1 cellular context compared by ENCODE assay signal in the genomic region with DNA sequence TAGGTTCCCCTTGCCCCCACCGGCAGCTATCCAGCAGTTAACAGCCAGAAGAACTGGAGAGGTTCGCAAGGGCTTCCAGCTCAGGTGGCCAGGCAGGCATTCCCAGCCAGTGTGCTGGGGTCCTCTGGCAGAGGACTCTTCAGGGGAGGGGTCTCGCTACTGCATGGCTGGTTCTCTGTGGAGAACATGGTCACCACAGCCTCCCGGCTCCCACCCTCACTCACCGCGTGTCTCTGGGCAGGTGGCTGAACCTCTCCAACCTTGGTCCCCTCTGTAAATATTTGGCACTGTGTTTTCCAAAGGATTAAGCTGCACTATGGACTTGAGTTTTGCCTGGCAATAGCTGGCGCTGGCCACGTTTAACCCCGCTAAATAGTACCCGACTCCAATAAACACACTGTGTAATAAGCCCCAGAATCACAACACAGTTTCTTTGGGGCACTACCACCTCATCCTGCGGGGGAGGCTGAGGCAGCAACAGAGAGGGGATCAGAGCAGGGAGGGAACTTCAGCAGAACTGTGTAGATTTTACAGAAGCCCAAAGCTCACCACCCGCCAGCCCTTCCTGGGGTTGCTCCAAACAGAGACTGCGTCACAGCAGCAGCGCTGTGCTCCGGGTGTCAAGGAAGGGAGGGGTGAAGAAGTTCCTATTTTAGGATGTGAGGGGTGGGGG.
TF ChIP-seq lines count a peak whose summit lies in the region.

No MANE protein-coding gene starts in this region.

TF ChIP-seq in HepG2, 621 proteins besides CTCF, POLR2A, EP300 and RAD21 (continued from another document and continues in another):
- TF ChIP-seq, protein P1, sequence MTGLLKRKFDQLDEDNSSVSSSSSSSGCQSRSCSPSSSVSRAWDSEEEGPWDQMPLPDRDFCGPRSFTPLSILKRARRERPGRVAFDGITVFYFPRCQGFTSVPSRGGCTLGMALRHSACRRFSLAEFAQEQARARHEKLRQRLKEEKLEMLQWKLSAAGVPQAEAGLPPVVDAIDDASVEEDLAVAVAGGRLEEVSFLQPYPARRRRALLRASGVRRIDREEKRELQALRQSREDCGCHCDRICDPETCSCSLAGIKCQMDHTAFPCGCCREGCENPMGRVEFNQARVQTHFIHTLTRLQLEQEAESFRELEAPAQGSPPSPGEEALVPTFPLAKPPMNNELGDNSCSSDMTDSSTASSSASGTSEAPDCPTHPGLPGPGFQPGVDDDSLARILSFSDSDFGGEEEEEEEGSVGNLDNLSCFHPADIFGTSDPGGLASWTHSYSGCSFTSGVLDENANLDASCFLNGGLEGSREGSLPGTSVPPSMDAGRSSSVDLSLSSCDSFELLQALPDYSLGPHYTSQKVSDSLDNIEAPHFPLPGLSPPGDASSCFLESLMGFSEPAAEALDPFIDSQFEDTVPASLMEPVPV (CRISPR knock-in tag; IDR thresholded peaks at IDR 0.05), result no peak
- peak; percentile 59; the same call in 1 of the 2 replicates for TF ChIP-seq HOXA3 (CRISPR knock-in tag; IDR thresholded peaks at IDR 0.05)
- peak; percentile 61; the same call in 1 of the 2 replicates for TF ChIP-seq RXRA (CRISPR knock-in tag; IDR thresholded peaks at IDR 0.05)
- no peak for TF ChIP-seq KLF12 (CRISPR knock-in tag; IDR thresholded peaks at IDR 0.05; ENCODE audit: borderline replicate concordance)
- no peak for TF ChIP-seq ZNF44 (CRISPR knock-in tag; IDR thresholded peaks at IDR 0.05)
- TF ChIP-seq ZNF143 (CRISPR knock-in tag; IDR thresholded peaks at IDR 0.05), result no peak
- TF ChIP-seq ZNF207 (IDR thresholded peaks at IDR 0.05; ENCODE audit: borderline replicate concordance), result no peak
- TF ChIP-seq, protein P2, sequence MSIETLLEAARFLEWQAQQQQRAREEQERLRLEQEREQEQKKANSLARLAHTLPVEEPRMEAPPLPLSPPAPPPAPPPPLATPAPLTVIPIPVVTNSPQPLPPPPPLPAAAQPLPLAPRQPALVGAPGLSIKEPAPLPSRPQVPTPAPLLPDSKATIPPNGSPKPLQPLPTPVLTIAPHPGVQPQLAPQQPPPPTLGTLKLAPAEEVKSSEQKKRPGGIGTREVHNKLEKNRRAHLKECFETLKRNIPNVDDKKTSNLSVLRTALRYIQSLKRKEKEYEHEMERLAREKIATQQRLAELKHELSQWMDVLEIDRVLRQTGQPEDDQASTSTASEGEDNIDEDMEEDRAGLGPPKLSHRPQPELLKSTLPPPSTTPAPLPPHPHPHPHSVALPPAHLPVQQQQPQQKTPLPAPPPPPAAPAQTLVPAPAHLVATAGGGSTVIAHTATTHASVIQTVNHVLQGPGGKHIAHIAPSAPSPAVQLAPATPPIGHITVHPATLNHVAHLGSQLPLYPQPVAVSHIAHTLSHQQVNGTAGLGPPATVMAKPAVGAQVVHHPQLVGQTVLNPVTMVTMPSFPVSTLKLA (IDR thresholded peaks at IDR 0.05), result no peak
- TF ChIP-seq, protein P3, sequence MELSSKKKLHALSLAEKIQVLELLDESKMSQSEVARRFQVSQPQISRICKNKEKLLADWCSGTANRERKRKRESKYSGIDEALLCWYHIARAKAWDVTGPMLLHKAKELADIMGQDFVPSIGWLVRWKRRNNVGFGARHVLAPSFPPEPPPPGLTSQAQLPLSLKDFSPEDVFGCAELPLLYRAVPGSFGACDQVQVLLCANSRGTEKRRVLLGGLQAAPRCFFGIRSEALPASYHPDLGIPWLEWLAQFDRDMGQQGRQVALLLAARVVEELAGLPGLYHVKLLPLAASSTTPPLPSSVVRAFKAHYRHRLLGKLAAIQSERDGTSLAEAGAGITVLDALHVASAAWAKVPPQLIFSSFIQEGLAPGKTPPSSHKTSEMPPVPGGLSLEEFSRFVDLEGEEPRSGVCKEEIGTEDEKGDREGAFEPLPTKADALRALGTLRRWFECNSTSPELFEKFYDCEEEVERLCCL (CRISPR knock-in tag; IDR thresholded peaks at IDR 0.05; ENCODE audit: borderline replicate concordance), result no peak
- no peak for TF ChIP-seq SOX13 (IDR thresholded peaks at IDR 0.05)
- peak in 1 of 2 experiments; percentile 71; a peak in 2 of 4 replicates for TF ChIP-seq SOX13 (CRISPR knock-in tag; conservative IDR thresholded peaks at IDR 0.05 in 1 of 2, IDR thresholded peaks at IDR 0.05 in 1 of 2)
- no peak for TF ChIP-seq HOXA5 (CRISPR knock-in tag; IDR thresholded peaks at IDR 0.05)
- TF ChIP-seq ZNF737 (CRISPR knock-in tag; IDR thresholded peaks at IDR 0.05; ENCODE audit: borderline replicate concordance), result no peak
- peak; percentile 67 for TF ChIP-seq RARA (CRISPR knock-in tag; IDR thresholded peaks at IDR 0.05)
- no peak for TF ChIP-seq ZSCAN30 (CRISPR knock-in tag; IDR thresholded peaks at IDR 0.05)
- TF ChIP-seq, protein P4, sequence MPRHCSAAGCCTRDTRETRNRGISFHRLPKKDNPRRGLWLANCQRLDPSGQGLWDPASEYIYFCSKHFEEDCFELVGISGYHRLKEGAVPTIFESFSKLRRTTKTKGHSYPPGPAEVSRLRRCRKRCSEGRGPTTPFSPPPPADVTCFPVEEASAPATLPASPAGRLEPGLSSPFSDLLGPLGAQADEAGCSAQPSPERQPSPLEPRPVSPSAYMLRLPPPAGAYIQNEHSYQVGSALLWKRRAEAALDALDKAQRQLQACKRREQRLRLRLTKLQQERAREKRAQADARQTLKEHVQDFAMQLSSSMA (CRISPR knock-in tag; IDR thresholded peaks at IDR 0.05), result no peak
- TF ChIP-seq ZFP36L1 (CRISPR knock-in tag; IDR thresholded peaks at IDR 0.05), result no peak
- TF ChIP-seq, protein P5, sequence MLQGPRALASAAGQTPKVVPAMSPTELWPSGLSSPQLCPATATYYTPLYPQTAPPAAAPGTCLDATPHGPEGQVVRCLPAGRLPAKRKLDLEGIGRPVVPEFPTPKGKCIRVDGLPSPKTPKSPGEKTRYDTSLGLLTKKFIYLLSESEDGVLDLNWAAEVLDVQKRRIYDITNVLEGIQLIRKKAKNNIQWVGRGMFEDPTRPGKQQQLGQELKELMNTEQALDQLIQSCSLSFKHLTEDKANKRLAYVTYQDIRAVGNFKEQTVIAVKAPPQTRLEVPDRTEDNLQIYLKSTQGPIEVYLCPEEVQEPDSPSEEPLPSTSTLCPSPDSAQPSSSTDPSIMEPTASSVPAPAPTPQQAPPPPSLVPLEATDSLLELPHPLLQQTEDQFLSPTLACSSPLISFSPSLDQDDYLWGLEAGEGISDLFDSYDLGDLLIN (CRISPR knock-in tag; IDR thresholded peaks at IDR 0.05; ENCODE audit: borderline replicate concordance), result no peak
- no peak for TF ChIP-seq YEATS4 (CRISPR knock-in tag; IDR thresholded peaks at IDR 0.05; ENCODE audit: borderline replicate concordance)
- TF ChIP-seq IRF2 (CRISPR knock-in tag; IDR thresholded peaks at IDR 0.05), result no peak
- no peak for TF ChIP-seq ZNF879 (CRISPR knock-in tag; IDR thresholded peaks at IDR 0.05)
- TF ChIP-seq ZNF570 (CRISPR knock-in tag; IDR thresholded peaks at IDR 0.05; ENCODE audit: borderline replicate concordance), result no peak
- no peak for TF ChIP-seq EHMT2 (IDR thresholded peaks at IDR 0.05; ENCODE audit: borderline replicate concordance, low read depth, low read length)
- no peak for TF ChIP-seq PRMT3 (CRISPR knock-in tag; IDR thresholded peaks at IDR 0.05; ENCODE audit: borderline replicate concordance, low read depth)
- no peak for TF ChIP-seq MZF1 (CRISPR knock-in tag; IDR thresholded peaks at IDR 0.05; ENCODE audit: borderline replicate concordance)
- TF ChIP-seq JDP2 (CRISPR knock-in tag; IDR thresholded peaks at IDR 0.05; ENCODE audit: borderline replicate concordance), result no peak; the same call in 1 of the 2 replicates
- TF ChIP-seq, protein P6, sequence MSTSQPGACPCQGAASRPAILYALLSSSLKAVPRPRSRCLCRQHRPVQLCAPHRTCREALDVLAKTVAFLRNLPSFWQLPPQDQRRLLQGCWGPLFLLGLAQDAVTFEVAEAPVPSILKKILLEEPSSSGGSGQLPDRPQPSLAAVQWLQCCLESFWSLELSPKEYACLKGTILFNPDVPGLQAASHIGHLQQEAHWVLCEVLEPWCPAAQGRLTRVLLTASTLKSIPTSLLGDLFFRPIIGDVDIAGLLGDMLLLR (CRISPR knock-in tag; IDR thresholded peaks at IDR 0.05), result no peak
- TF ChIP-seq, protein P7, sequence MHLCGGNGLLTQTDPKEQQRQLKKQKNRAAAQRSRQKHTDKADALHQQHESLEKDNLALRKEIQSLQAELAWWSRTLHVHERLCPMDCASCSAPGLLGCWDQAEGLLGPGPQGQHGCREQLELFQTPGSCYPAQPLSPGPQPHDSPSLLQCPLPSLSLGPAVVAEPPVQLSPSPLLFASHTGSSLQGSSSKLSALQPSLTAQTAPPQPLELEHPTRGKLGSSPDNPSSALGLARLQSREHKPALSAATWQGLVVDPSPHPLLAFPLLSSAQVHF (CRISPR knock-in tag; IDR thresholded peaks at IDR 0.05), result no peak
- TF ChIP-seq, protein P8, sequence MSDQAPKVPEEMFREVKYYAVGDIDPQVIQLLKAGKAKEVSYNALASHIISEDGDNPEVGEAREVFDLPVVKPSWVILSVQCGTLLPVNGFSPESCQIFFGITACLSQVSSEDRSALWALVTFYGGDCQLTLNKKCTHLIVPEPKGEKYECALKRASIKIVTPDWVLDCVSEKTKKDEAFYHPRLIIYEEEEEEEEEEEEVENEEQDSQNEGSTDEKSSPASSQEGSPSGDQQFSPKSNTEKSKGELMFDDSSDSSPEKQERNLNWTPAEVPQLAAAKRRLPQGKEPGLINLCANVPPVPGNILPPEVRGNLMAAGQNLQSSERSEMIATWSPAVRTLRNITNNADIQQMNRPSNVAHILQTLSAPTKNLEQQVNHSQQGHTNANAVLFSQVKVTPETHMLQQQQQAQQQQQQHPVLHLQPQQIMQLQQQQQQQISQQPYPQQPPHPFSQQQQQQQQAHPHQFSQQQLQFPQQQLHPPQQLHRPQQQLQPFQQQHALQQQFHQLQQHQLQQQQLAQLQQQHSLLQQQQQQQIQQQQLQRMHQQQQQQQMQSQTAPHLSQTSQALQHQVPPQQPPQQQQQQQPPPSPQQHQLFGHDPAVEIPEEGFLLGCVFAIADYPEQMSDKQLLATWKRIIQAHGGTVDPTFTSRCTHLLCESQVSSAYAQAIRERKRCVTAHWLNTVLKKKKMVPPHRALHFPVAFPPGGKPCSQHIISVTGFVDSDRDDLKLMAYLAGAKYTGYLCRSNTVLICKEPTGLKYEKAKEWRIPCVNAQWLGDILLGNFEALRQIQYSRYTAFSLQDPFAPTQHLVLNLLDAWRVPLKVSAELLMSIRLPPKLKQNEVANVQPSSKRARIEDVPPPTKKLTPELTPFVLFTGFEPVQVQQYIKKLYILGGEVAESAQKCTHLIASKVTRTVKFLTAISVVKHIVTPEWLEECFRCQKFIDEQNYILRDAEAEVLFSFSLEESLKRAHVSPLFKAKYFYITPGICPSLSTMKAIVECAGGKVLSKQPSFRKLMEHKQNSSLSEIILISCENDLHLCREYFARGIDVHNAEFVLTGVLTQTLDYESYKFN (CRISPR knock-in tag; conservative IDR thresholded peaks at IDR 0.05), result peak; percentile 83
- no peak for TF ChIP-seq MYNN (CRISPR knock-in tag; IDR thresholded peaks at IDR 0.05; ENCODE audit: low read depth)
- no peak for TF ChIP-seq TGIF2 (CRISPR knock-in tag; IDR thresholded peaks at IDR 0.05)
- TF ChIP-seq ZNF589 (CRISPR knock-in tag; conservative IDR thresholded peaks at IDR 0.05), result no peak
- TF ChIP-seq ZSCAN20 (CRISPR knock-in tag; IDR thresholded peaks at IDR 0.05; ENCODE audit: borderline replicate concordance), result no peak
- TF ChIP-seq ZNF556 (CRISPR knock-in tag; IDR thresholded peaks at IDR 0.05; ENCODE audit: borderline replicate concordance), result no peak
- TF ChIP-seq SRSF4 (IDR thresholded peaks at IDR 0.05; ENCODE audit: low read depth, low read length, poor library complexity, severe bottlenecking), result no peak
- no peak for TF ChIP-seq NAIF1 (CRISPR knock-in tag; IDR thresholded peaks at IDR 0.05; ENCODE audit: borderline replicate concordance)
- TF ChIP-seq ARNTL (CRISPR knock-in tag; IDR thresholded peaks at IDR 0.05), result 0 out of 2 replicates have a peak, but pooled peaks have one; percentile 29
- TF ChIP-seq SRF (IDR thresholded peaks at IDR 0.05; ENCODE audit: low read depth, low read length), result no peak
- TF ChIP-seq, protein P9, sequence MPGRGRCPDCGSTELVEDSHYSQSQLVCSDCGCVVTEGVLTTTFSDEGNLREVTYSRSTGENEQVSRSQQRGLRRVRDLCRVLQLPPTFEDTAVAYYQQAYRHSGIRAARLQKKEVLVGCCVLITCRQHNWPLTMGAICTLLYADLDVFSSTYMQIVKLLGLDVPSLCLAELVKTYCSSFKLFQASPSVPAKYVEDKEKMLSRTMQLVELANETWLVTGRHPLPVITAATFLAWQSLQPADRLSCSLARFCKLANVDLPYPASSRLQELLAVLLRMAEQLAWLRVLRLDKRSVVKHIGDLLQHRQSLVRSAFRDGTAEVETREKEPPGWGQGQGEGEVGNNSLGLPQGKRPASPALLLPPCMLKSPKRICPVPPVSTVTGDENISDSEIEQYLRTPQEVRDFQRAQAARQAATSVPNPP (CRISPR knock-in tag; IDR thresholded peaks at IDR 0.05), result no peak
- TF ChIP-seq ZBTB7A (CRISPR knock-in tag; IDR thresholded peaks at IDR 0.05), result 0 out of 2 replicates have a peak, but pooled peaks have one; percentile 24
- no peak for TF ChIP-seq FOXJ3 (CRISPR knock-in tag; IDR thresholded peaks at IDR 0.05; ENCODE audit: borderline replicate concordance)
- no peak for TF ChIP-seq HNRNPUL1 (IDR thresholded peaks at IDR 0.05; ENCODE audit: low read depth, low read length)
- TF ChIP-seq ZNF878 (CRISPR knock-in tag; IDR thresholded peaks at IDR 0.05), result no peak
- no peak for TF ChIP-seq EEA1 (CRISPR knock-in tag; IDR thresholded peaks at IDR 0.05; ENCODE audit: borderline replicate concordance)
- TF ChIP-seq HNRNPH1 (optimal IDR thresholded peaks at IDR 0.05; ENCODE audit: low read depth, low read length), result no peak
- no peak for TF ChIP-seq ZNF121 (CRISPR knock-in tag; IDR thresholded peaks at IDR 0.05)
- peak; percentile 41; the same call in 1 of the 2 replicates for TF ChIP-seq SOX5 (CRISPR knock-in tag; IDR thresholded peaks at IDR 0.05; ENCODE audit: borderline replicate concordance)
- TF ChIP-seq ZMYM4 (CRISPR knock-in tag; IDR thresholded peaks at IDR 0.05), result no peak
- peak; percentile 65 for TF ChIP-seq GATAD2A (CRISPR knock-in tag; IDR thresholded peaks at IDR 0.05)
- TF ChIP-seq, protein P10, sequence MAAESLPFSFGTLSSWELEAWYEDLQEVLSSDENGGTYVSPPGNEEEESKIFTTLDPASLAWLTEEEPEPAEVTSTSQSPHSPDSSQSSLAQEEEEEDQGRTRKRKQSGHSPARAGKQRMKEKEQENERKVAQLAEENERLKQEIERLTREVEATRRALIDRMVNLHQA (CRISPR knock-in tag; IDR thresholded peaks at IDR 0.05), result no peak
- no peak for TF ChIP-seq KLF9 (CRISPR knock-in tag; IDR thresholded peaks at IDR 0.05; ENCODE audit: low read depth)
- TF ChIP-seq ZNF782 (CRISPR knock-in tag; IDR thresholded peaks at IDR 0.05; ENCODE audit: borderline replicate concordance), result no peak
- TF ChIP-seq, protein P11, sequence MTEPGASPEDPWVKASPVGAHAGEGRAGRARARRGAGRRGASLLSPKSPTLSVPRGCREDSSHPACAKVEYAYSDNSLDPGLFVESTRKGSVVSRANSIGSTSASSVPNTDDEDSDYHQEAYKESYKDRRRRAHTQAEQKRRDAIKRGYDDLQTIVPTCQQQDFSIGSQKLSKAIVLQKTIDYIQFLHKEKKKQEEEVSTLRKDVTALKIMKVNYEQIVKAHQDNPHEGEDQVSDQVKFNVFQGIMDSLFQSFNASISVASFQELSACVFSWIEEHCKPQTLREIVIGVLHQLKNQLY (CRISPR knock-in tag; IDR thresholded peaks at IDR 0.05), result 0 out of 2 replicates have a peak, but pooled peaks have one; percentile 38
